ENCODE assay signal across 20 cellular contexts in the genomic region with DNA sequence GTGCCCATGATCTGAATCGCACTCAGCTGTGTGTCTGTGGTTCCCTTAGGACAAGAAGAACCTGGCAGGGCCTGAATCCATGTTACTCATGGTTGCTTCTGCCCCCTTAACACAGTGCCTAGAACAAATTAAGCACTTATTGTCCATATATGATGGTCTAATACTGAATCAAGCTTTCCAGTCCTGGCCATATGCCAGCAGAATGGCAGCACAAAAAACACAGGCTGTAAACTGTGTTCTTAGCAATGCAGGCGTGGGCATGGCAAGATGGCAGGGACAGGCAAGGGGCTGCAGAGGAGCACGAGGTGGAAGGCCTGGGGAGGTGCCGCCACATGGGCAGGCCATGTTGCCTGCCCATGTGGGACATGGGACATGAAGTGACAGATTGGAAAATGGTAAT.
DNase-seq lines count a peak whose midpoint lies in the region; ATAC-seq and TF ChIP-seq lines count a peak whose summit lies in the region.
"Had no signal": no experiment of that assay in that cellular context is flagged by ENCODE, and none has a peak within 500 bp of the region (broad histone marks: within the 10 kb centered on the region; RNA-seq: fewer than 3 reads in every experiment).

No MANE protein-coding gene starts in this region.

- TF ChIP-seq POLR2A in gastrocnemius medialis (IDR thresholded peaks at IDR 0.05), result no peak

- no peak for TF ChIP-seq CTCF in HL-60 (IDR thresholded peaks at IDR 0.05; ENCODE audit: insufficient read depth, low read length)
- no peak for TF ChIP-seq CTCF in coronary artery (IDR thresholded peaks at IDR 0.05)
- no peak for TF ChIP-seq CTCF in gastrocnemius medialis (IDR thresholded peaks at IDR 0.05 in 4 of 5, conservative IDR thresholded peaks at IDR 0.05 in 1 of 5)

- H3K36me3 ChIP-seq in BLaER1 treated with 17β-estradiol and CSF1 and Interleukin-3, amounts not matched to agents 10 nM and 100 nM, result peaks cover 36 to 100% (median 59%) of the 10 kb centered on the region in 11 experiments
- peaks cover 0 to 16% of the 10 kb centered on the region in 2 donors for H3K36me3 ChIP-seq in gastrocnemius medialis

- peaks cover 0 to 26% (median 13%) of the 10 kb centered on the region in 11 experiments; a peak in 18 of 22 replicates for H3K9me3 ChIP-seq in BLaER1 treated with 17β-estradiol and CSF1 and Interleukin-3, amounts not matched to agents 10 nM and 100 nM (replicated peaks in 1 of 11)
- no peaks in the 10 kb centered on the region for H3K9me3 ChIP-seq in gastrocnemius medialis
- H3K9me3 ChIP-seq: HAP-1 had no signal

- peak overlapping the region in 9 of 11 experiments; percentile 17 to 78 (median 57); a peak in 16 of 22 replicates for H3K27ac ChIP-seq in BLaER1 treated with 17β-estradiol and CSF1 and Interleukin-3, amounts not matched to agents 10 nM and 100 nM
- H3K27ac ChIP-seq in HL-60 (replicated peaks) (peak overlapping the region; percentile 80), coronary artery (no peak overlapping the region), gastrocnemius medialis (peak overlapping the region; percentile 77 to 90 (median 87))
- H3K27ac ChIP-seq: KMS-11, SK-N-MC had no signal

- intact Hi-C loops in gastrocnemius medialis (cut with DNase I; ENCODE audit: low total_unique reads), result loop anchor here (5.0 to 10.0 kb wide), 3 partner anchors 51 to 286 kb away; no protein-coding TSS in a partner anchor

- ATAC-seq in gastrocnemius medialis (no peak), HG03565 (IDR thresholded peaks at IDR 0.05; ENCODE audit: unreplicated experiment) (no peak), HG02885 (IDR thresholded peaks at IDR 0.05; ENCODE audit: poor library complexity, unreplicated experiment) (no peak)
- ATAC-seq: HepG2 had no signal

- peak overlapping the region in 10 of 11 experiments; percentile 20 to 83 (median 74); a peak in 19 of 22 replicates for H3K4me2 ChIP-seq in BLaER1 treated with 17β-estradiol and CSF1 and Interleukin-3, amounts not matched to agents 10 nM and 100 nM
- H3K4me2 ChIP-seq: KMS-11 had no signal

- in situ Hi-C loops in gastrocnemius medialis (cut with MboI; ENCODE audit: low sequenced_read_pairs in 4 of 4), result no loop called here

- DNase-seq in HL-60 (ENCODE audit: low read depth in 1 of 2, low spot score in 1 of 2) (no peak), coronary artery (ENCODE audit: low spot score) (peak; percentile 43), gastrocnemius medialis (no peak), activated gamma-delta T cell treated with Interleukin-2 at 50 U/mL for 16 hours (no peak), HT-29 (ENCODE audit: low spot score) (no peak)
- DNase-seq: COR-L47, DMS153, NCI-H1048, NCI-H1436 treated with DMSO at 0.1 percent for 48 hours, NCI-H2081 treated with DMSO at 0.1 percent for 48 hours, NCI-H510A, NCI-H774, Right ventricle myocardium superior had no signal

- H3K27me3 ChIP-seq in BLaER1 treated with 17β-estradiol and CSF1 and Interleukin-3, amounts not matched to agents 10 nM and 100 nM, result no peaks in the 10 kb centered on the region
- H3K27me3 ChIP-seq in HL-60 (ENCODE audit: insufficient read depth, poor library complexity, severe bottlenecking), result no peaks in the 10 kb centered on the region
- H3K27me3 ChIP-seq in gastrocnemius medialis, result no peaks in the 10 kb centered on the region

- H3K4me1 ChIP-seq in BLaER1 treated with 17β-estradiol and CSF1 and Interleukin-3, amounts not matched to agents 10 nM and 100 nM, result peaks cover 20 to 83% (median 63%) of the 10 kb centered on the region in 10 experiments
- H3K4me1 ChIP-seq in gastrocnemius medialis, result peaks cover 44 to 49% of the 10 kb centered on the region in 2 donors
- H3K4me1 ChIP-seq: HAP-1 had no signal

- no peak overlapping the region for H3K4me3 ChIP-seq in BLaER1 treated with 17β-estradiol and CSF1 and Interleukin-3, amounts not matched to agents 10 nM and 100 nM
- no peak overlapping the region for H3K4me3 ChIP-seq in HL-60 (replicated peaks; ENCODE audit: insufficient read depth, low read length)
- no peak overlapping the region for H3K4me3 ChIP-seq in coronary artery
- H3K4me3 ChIP-seq in gastrocnemius medialis, result no peak overlapping the region
- H3K4me3 ChIP-seq: HAP-1, SK-N-MC had no signal

- H3K9ac ChIP-seq in BLaER1 treated with 17β-estradiol and CSF1 and Interleukin-3, amounts not matched to agents 10 nM and 100 nM, result peak overlapping the region in 2 of 11 experiments; percentile 38 to 63; a peak in 3 of 22 replicates
- H3K9ac ChIP-seq: KMS-11 had no signal

- H4K20me1 ChIP-seq in BLaER1 treated with 17β-estradiol and CSF1 and Interleukin-3, amounts not matched to agents 10 nM and 100 nM, result peaks cover 0 to 99% (median 29%) of the 10 kb centered on the region in 11 experiments; a peak in 16 of 22 replicates

Comparison
In these comparisons a context has a peak if more than half of its experiments do, and no peak if none do; other contexts are left out.
1. H3K27ac ChIP-seq: peak in BLaER1 treated with 17β-estradiol and CSF1 and Interleukin-3, amounts not matched to agents 10 nM and 100 nM (9 of 11), HL-60 (single experiment) and gastrocnemius medialis (4 of 4); none in coronary artery (0 of 2).